ENCODE assay signal across 8 cellular contexts in genomic region chr15:65384895-65385867, GRCh38. TPM values are rescaled to one million over a fixed set of nuclear protein-coding genes. Genes with fewer than 3 reads are reported as not detected.
DNase-seq lines count a peak whose midpoint lies in the region; ATAC-seq, FAIRE-seq and TF ChIP-seq lines count a peak whose summit lies in the region.

No MANE protein-coding gene starts in this region.

- peak overlapping the region; percentile 69 for H3K4me3 ChIP-seq in effector memory CD4-positive, alpha-beta T cell (ENCODE audit: insufficient read depth, low read depth, low read length, poor library complexity, severe bottlenecking)

- no peak overlapping the region for H3K27ac ChIP-seq in effector memory CD4-positive, alpha-beta T cell (ENCODE audit: insufficient read depth, low read length, poor library complexity, severe bottlenecking)

- DNase-seq in GM12891 (ENCODE audit: insufficient read length, low spot score) (peak; percentile 97), HTR-8/SVneo (ENCODE audit: insufficient read length, low spot score) (peak; percentile 88), NOMO-1 (lab: John Stamatoyannopoulos, UW; ENCODE audit: unreplicated experiment in 2 of 2) (peak; percentile 65 to 87), medulla oblongata (ENCODE audit: extremely low spot score) (peak; percentile 92)
- DNase-seq in activated CD8-positive, alpha-beta memory T cell treated with anti-CD3 and anti-CD28 coated beads for 48 hours (ENCODE audit: low read depth in 2 of 3, low spot score in 2 of 3) = peak; percentile 52 to 85 (median 74)
- peak; percentile 58 to 69 (median 62) for DNase-seq in effector memory CD4-positive, alpha-beta T cell
- peak; percentile 70 for DNase-seq in stimulated activated CD8-positive, alpha-beta memory T cell treated with anti-CD3 and anti-CD28 coated beads, Interleukin-12 subunit alpha, Interleukin-12 subunit beta, amount 100 ng/mL, for 1 hour (ENCODE audit: low read depth)

- H3K27me3 ChIP-seq in effector memory CD4-positive, alpha-beta T cell (replicated peaks; ENCODE audit: control insufficient read depth, insufficient read depth, low read length, poor library complexity, severe bottlenecking) = no peaks in the 10 kb centered on the region

- no peak for TF ChIP-seq POLR2A in GM12891 (IDR thresholded peaks at IDR 0.05; ENCODE audit: low read depth, low read length)

- FAIRE-seq in GM12891 (lab: Jason Lieb, UNC) (peak; percentile 80), HTR-8/SVneo (lab: Jason Lieb, UNC) (peak; percentile 20)

- H3K4me1 ChIP-seq in effector memory CD4-positive, alpha-beta T cell (ENCODE audit: control insufficient read depth, insufficient read depth, low read length, poor library complexity, severe bottlenecking) = no peaks in the 10 kb centered on the region

- H3K9me3 ChIP-seq in effector memory CD4-positive, alpha-beta T cell (ENCODE audit: control insufficient read depth, low read length) = no peaks in the 10 kb centered on the region

- no peak for ATAC-seq in GM18519 (IDR thresholded peaks at IDR 0.05; ENCODE audit: low FRiP score, unreplicated experiment)

- H3K36me3 ChIP-seq in effector memory CD4-positive, alpha-beta T cell (ENCODE audit: control insufficient read depth, insufficient read depth, low read length) = no peaks in the 10 kb centered on the region

TF ChIP-seq in GM12891, 5 proteins besides CTCF, POLR2A, EP300 and RAD21:
- TF ChIP-seq POLR2AphosphoS5 (IDR thresholded peaks at IDR 0.05; ENCODE audit: low read depth, low read length) (no peak), PAX5 (IDR thresholded peaks at IDR 0.05; ENCODE audit: insufficient read depth, low read length, severe bottlenecking) (no peak), SPI1 (IDR thresholded peaks at IDR 0.05; ENCODE audit: low read depth, low read length) (no peak), TAF1 (IDR thresholded peaks at IDR 0.05; ENCODE audit: low read depth, low read length) (no peak), POU2F2 (IDR thresholded peaks at IDR 0.05; ENCODE audit: low read depth, low read length) (no peak)
TF ChIP-seq in GM12891: peak in this region for 0.

RNA-seq across cellular contexts. Expression of gene IGDCC3, which starts 7.4 kb away (rescaled TPM):
- not detected for polyA plus RNA-seq in GM12891 (2012; ENCODE audit: low read depth, missing spikeins)

RNA-seq across cellular contexts. Expression of gene IGDCC4, which starts 37.6 kb away (rescaled TPM):
- 1.2 TPM for polyA plus RNA-seq in GM12891 (2012; ENCODE audit: low read depth, missing spikeins)
